ENCODE assay signal across 9 cellular contexts in genomic region chr7:27576360-27576944, GRCh38.
DNase-seq lines count a peak whose midpoint lies in the region; ATAC-seq, FAIRE-seq and TF ChIP-seq lines count a peak whose summit lies in the region.
"Had no signal": no experiment of that assay in that cellular context is flagged by ENCODE, and none has a peak within 500 bp of the region (broad histone marks: within the 10 kb centered on the region; RNA-seq: fewer than 3 reads in every experiment).

No MANE protein-coding gene starts in this region.

- intact Hi-C loops in CD4-positive, alpha-beta T cell (cut with DNase I, micrococcal nuclease), result loop anchor here in 1 of 2 experiments (1.0 to 5.0 kb wide), 2 partner anchors 380 to 446 kb away; no protein-coding TSS in a partner anchor

- H3K23ac ChIP-seq in H1 (ENCODE audit: insufficient read length), result no peak overlapping the region

- peak; percentile 69 for TF ChIP-seq CTCF in CD4-positive, alpha-beta T cell (IDR thresholded peaks at IDR 0.05)
- peak; percentile 85 for TF ChIP-seq CTCF in OCI-LY1 (IDR thresholded peaks at IDR 0.05; ENCODE audit: low read length)
- TF ChIP-seq CTCF in H1 (IDR thresholded peaks at IDR 0.05; ENCODE audit: control extremely low read depth in 1 of 3, insufficient read depth in 1 of 3, low read depth in 1 of 3, low read length in 3 of 3), result peak in 2 of 3 experiments; percentile 16 to 38; a peak in 2 of 4 replicates

- no peak overlapping the region for H4K91ac ChIP-seq in H1 (replicated peaks; ENCODE audit: insufficient read length, low read length)

- H3K4me3 ChIP-seq in OCI-LY1 (ENCODE audit: low read depth, low read length, poor library complexity, severe bottlenecking) (no peak overlapping the region), H1 (ENCODE audit: extremely low read depth in 1 of 4, insufficient read depth in 2 of 4, low read depth in 3 of 4, low read length in 4 of 4) (no peak overlapping the region)

- no peaks in the 10 kb centered on the region for H3K23me2 ChIP-seq in H1 (ENCODE audit: low read depth, low read length)

- no peaks in the 10 kb centered on the region for H3K9me2 ChIP-seq in OCI-LY1 (ENCODE audit: low read depth, low read length)

- H3K4me1 ChIP-seq in OCI-LY1 (ENCODE audit: insufficient read depth, low read length, severe bottlenecking) (peaks cover 9% of the 10 kb centered on the region), H1 (replicated peaks in 1 of 4; ENCODE audit: control insufficient read depth in 3 of 4, insufficient read depth in 4 of 4, low read length in 3 of 4) (peaks cover 0 to 6% (median 1%) of the 10 kb centered on the region in 4 experiments; a peak in 4 of 7 replicates)

- no peak overlapping the region for H3K27ac ChIP-seq in CD4-positive, alpha-beta T cell (ENCODE audit: low read depth, low read length)
- H3K27ac ChIP-seq in OCI-LY1 (ENCODE audit: low read depth, low read length, poor library complexity, severe bottlenecking) (no peak overlapping the region), H1 (ENCODE audit: low read depth, low read length) (no peak overlapping the region)
- H3K27ac ChIP-seq: epithelial cell of prostate had no signal

- FAIRE-seq in H1 (lab: Jason Lieb, UNC), result no peak

- no peak for TF ChIP-seq POLR2A in H1 (IDR thresholded peaks at IDR 0.05; ENCODE audit: control extremely low read depth in 1 of 2, low read depth in 2 of 2, low read length in 2 of 2)

- H3K27me3 ChIP-seq in CD4-positive, alpha-beta T cell (ENCODE audit: control insufficient read depth, insufficient read depth, low read length), result no peaks in the 10 kb centered on the region
- H3K27me3 ChIP-seq in OCI-LY1 (ENCODE audit: insufficient read depth, low read length), result no peaks in the 10 kb centered on the region
- H3K27me3 ChIP-seq in H1 (replicated peaks in 1 of 4; ENCODE audit: control insufficient read depth in 3 of 4, extremely low read depth in 1 of 4, insufficient read depth in 3 of 4, low read length in 3 of 4), result no peaks in the 10 kb centered on the region

- no peaks in the 10 kb centered on the region for H3K79me2 ChIP-seq in OCI-LY1 (ENCODE audit: insufficient read depth, low read length)
- H3K79me2 ChIP-seq in H1 (ENCODE audit: control insufficient read depth in 1 of 2, insufficient read depth in 2 of 2, low read length in 2 of 2), result no peaks in the 10 kb centered on the region

- H3K27me3 Mint-ChIP-seq in CD4-positive, alpha-beta T cell, result no peaks in the 10 kb centered on the region

- ATAC-seq in CD4-positive, alpha-beta T cell (ENCODE audit: poor library complexity), result no peak
- no peak for ATAC-seq in GM19455 (IDR thresholded peaks at IDR 0.05; ENCODE audit: unreplicated experiment)

- H2BK120ac ChIP-seq in H1 (replicated peaks; ENCODE audit: low read depth, low read length), result no peak overlapping the region

- no peaks in the 10 kb centered on the region for H4K20me1 ChIP-seq in OCI-LY1 (ENCODE audit: insufficient read depth, low read length)
- no peaks in the 10 kb centered on the region for H4K20me1 ChIP-seq in H1 (replicated peaks in 1 of 2; ENCODE audit: control insufficient read depth in 1 of 2, insufficient read depth in 2 of 2, low read length in 2 of 2)

- no peak overlapping the region for H3K27ac Mint-ChIP-seq in CD4-positive, alpha-beta T cell

- H3K4me2 ChIP-seq in OCI-LY1 (ENCODE audit: low read length) (no peak overlapping the region), H1 (ENCODE audit: insufficient read depth in 1 of 2, low read depth in 2 of 2, low read length in 2 of 2) (no peak overlapping the region)

- H3K4ac ChIP-seq in H1 (replicated peaks; ENCODE audit: insufficient read length, low read depth, low read length), result no peak overlapping the region

- no peaks in the 10 kb centered on the region for H3F3A ChIP-seq in OCI-LY1 (ENCODE audit: insufficient read depth, low read length)

- H3K9me3 ChIP-seq in CD4-positive, alpha-beta T cell (ENCODE audit: control insufficient read depth, low read length), result no peaks in the 10 kb centered on the region
- H3K9me3 ChIP-seq in OCI-LY1 (ENCODE audit: low read length), result no peaks in the 10 kb centered on the region
- H3K9me3 ChIP-seq in H1 (ENCODE audit: insufficient read depth in 2 of 2, low read depth in 1 of 2, low read length in 1 of 2), result no peaks in the 10 kb centered on the region

- peaks cover 19% of the 10 kb centered on the region for H3K36me3 Mint-ChIP-seq in CD4-positive, alpha-beta T cell (ENCODE audit: low read depth)

- no peak overlapping the region for H2AFZ ChIP-seq in OCI-LY1 (ENCODE audit: low read length)
- no peak overlapping the region for H2AFZ ChIP-seq in H1 (ENCODE audit: low read length)

- CTCF ChIA-PET in CD4-positive, alpha-beta T cell (lab: Charles Lee), result interaction anchor here (0.7 kb wide), 1 partner anchor 723 kb away, joined by 4 read pairs; no protein-coding TSS in a partner anchor
- CTCF ChIA-PET in H1 (lab: Charles Lee; ENCODE audit: partially characterized antibody), result interaction anchor here (0.6 to 1.5 kb wide), 14 partner anchors 11 to 582 kb away, joined by 3 to 4 read pairs (median 3); no protein-coding TSS in a partner anchor

- TF ChIP-seq EP300 in H1 (IDR thresholded peaks at IDR 0.05; ENCODE audit: borderline replicate concordance in 1 of 2, low read depth in 2 of 2, low read length in 2 of 2), result no peak

- no peak overlapping the region for H3K18ac ChIP-seq in H1 (ENCODE audit: extremely low read depth, low read length)

- no peak overlapping the region for H2BK5ac ChIP-seq in H1 (ENCODE audit: low read depth, low read length)

- no peak overlapping the region for H2BK20ac ChIP-seq in H1 (ENCODE audit: low read length)

- no peak overlapping the region for H2BK15ac ChIP-seq in H1 (ENCODE audit: low read length)

- POLR2A ChIA-PET in CD4-positive, alpha-beta T cell (lab: Charles Lee), result no interaction called here
- POLR2A ChIA-PET in H1 (lab: Charles Lee; ENCODE audit: partially characterized antibody), result no interaction called here

- no peak overlapping the region for H2BK12ac ChIP-seq in H1 (ENCODE audit: low read depth, low read length)

- TF ChIP-seq RAD21 in H1 (IDR thresholded peaks at IDR 0.05 in 1 of 2, conservative IDR thresholded peaks at IDR 0.05 in 1 of 2; ENCODE audit: low read depth in 2 of 2, low read length in 2 of 2), result peak in 1 of 2 experiments; percentile 68

- no peak overlapping the region for H2AK5ac ChIP-seq in H1 (ENCODE audit: low read depth, low read length)

- no peaks in the 10 kb centered on the region for H3K9me3 Mint-ChIP-seq in CD4-positive, alpha-beta T cell

- H3K9ac ChIP-seq in OCI-LY1 (ENCODE audit: low read length) (no peak overlapping the region), H1 (replicated peaks in 1 of 4; ENCODE audit: extremely low read depth in 1 of 4, low read depth in 3 of 4, low read length in 3 of 4) (no peak overlapping the region)

- H4K8ac ChIP-seq in H1 (ENCODE audit: extremely low read depth, insufficient read depth, low read length), result no peak overlapping the region

- H3K79me1 ChIP-seq in H1 (ENCODE audit: low read depth, low read length), result no peaks in the 10 kb centered on the region; the same call in 1 of the 2 replicates

- H3K4me3 Mint-ChIP-seq in CD4-positive, alpha-beta T cell, result no peak overlapping the region

- DNase-seq in CD4-positive, alpha-beta T cell, result no peak
- peak; percentile 11 for DNase-seq in HuH-7.5 (ENCODE audit: low spot score)
- no peak for DNase-seq in H1 (ENCODE audit: low read depth in 1 of 2, low spot score in 2 of 2)
- DNase-seq in midbrain (lab: John Stamatoyannopoulos, UW), result peak; percentile 47
- no peak for DNase-seq in activated CD4-positive, alpha-beta T cell treated with anti-CD3 and anti-CD28 coated beads, Interleukin-2, amount 50 U/mL, for 4 hours
- no peak for DNase-seq in amniotic stem cell (lab: John Stamatoyannopoulos, UW)

- H3K56ac ChIP-seq in H1 (replicated peaks; ENCODE audit: insufficient read length, low read depth, low read length), result no peak overlapping the region

- WGBS in H1 (ENCODE audit: extremely low coverage in 1 of 2, insufficient coverage in 1 of 2, insufficient read length in 1 of 2, insufficient replicate concordance in 2 of 2, low coverage in 1 of 2, low lambda C conversion rate in 2 of 2, missing lambda C conversion rate in 1 of 2), 2 experiments, result 88% methylated on average over 3 of the region's 3 CpGs; no CpG with 5 or more reads in 1 of the 2 experiments

- H4K5ac ChIP-seq in H1 (ENCODE audit: insufficient read length, low read depth, low read length), result no peak overlapping the region

- no peak overlapping the region for H3K14ac ChIP-seq in H1 (ENCODE audit: insufficient read length)

- H3K4me1 Mint-ChIP-seq in CD4-positive, alpha-beta T cell (ENCODE audit: low read depth), result no peaks in the 10 kb centered on the region

- H3K36me3 ChIP-seq in OCI-LY1 (ENCODE audit: insufficient read depth, low read length), result no peaks in the 10 kb centered on the region
- H3K36me3 ChIP-seq in H1 (ENCODE audit: control insufficient read depth in 2 of 4, insufficient read depth in 4 of 4, low read length in 3 of 4), result no peaks in the 10 kb centered on the region

TF ChIP-seq in H1, 55 proteins besides CTCF, POLR2A, EP300 and RAD21 (continues in another document):
- no peak for TF ChIP-seq BACH1 (IDR thresholded peaks at IDR 0.05; ENCODE audit: low read length)

Comparison
In these comparisons a context has a peak if more than half of its experiments do, and no peak if none do; other contexts are left out.
1. DNase-seq: peak in HuH-7.5 (single experiment) and midbrain (single experiment); none in CD4-positive, alpha-beta T cell (0 of 10), H1 (0 of 2), activated CD4-positive, alpha-beta T cell treated with anti-CD3 and anti-CD28 coated beads, Interleukin-2, amount 50 U/mL, for 4 hours (0 of 2) and amniotic stem cell (single experiment).
2. CTCF ChIP-seq: peak in every context shown above with its lines; median percentile 85 in OCI-LY1; 69 in CD4-positive, alpha-beta T cell; 27 in H1.